ENCODE assay signal across 8 cellular contexts in the genomic region with DNA sequence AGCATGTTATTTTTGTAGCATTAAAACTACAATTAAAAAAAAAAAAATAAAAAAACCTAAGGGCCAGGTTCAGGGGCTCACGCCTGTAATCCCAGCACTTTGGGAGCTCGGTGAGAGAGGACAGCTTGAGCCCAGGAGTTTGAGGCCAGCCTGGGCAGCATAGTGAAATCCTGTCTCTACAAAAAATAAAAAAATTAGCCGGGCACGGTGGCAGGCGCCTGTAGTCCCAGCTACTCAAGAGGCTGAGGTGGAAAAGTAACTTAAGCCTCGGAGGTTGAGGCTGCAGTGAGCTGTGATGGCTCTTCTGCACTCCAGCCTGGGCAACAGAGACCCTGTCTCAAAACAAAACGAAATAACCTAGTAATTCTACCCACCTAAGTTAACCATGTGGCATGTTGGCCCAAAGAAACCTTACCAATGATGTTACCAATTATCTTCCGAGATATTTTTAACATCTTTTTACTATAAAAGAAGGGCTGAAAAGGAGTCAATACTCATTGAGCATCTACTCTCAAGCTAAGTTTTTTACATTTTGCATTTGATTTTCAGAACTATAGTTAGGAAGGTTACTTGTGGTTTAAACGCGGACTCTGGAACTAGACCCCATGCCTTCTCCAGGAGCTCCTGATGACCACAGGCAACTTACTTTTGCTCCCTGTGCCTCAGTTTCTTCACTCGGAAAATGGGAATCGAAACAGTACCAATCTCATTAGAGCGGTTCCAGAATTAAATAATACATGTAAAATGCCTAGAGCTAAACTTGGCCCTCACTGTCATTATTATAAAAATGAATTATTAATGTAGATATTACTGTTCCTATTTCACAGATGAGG. TPM values are rescaled to one million over a fixed set of nuclear protein-coding genes. Genes with fewer than 3 reads are reported as not detected.
DNase-seq lines count a peak whose midpoint lies in the region; ATAC-seq and TF ChIP-seq lines count a peak whose summit lies in the region.

No MANE protein-coding gene starts in this region.

- no peak overlapping the region for H4K5ac ChIP-seq in mesendoderm (ENCODE audit: low read length)

- H4K8ac ChIP-seq in mesendoderm (ENCODE audit: low read depth, low read length), result no peak overlapping the region

- intact Hi-C loops in aorta (cut with DNase I), result loop anchor here in 1 of 2 donors (1.0 kb wide), 1 partner anchor 50 kb away; no protein-coding TSS in a partner anchor

- H3K79me1 ChIP-seq in mesendoderm (ENCODE audit: low read length), result no peaks in the 10 kb centered on the region

- no peak overlapping the region for H2BK120ac ChIP-seq in mesendoderm (ENCODE audit: low read depth, low read length)

- no peak overlapping the region for H2AK5ac ChIP-seq in mesendoderm (ENCODE audit: low read length)

- H3K4me2 ChIP-seq in mesendoderm (ENCODE audit: low read length), result peak overlapping the region; percentile 87

- ATAC-seq in stimulated activated naive CD8-positive, alpha-beta T cell treated with anti-CD3 and anti-CD28 coated beads, Interleukin-15, Interleukin-2, amounts not matched to agents 100 U/mL and 50 U/mL, for 24 hours, result no peak
- ATAC-seq in aorta (ENCODE audit: low FRiP score) (no peak), HG03045 (IDR thresholded peaks at IDR 0.05; ENCODE audit: unreplicated experiment) (no peak), GM18909 (IDR thresholded peaks at IDR 0.05; ENCODE audit: poor library complexity, unreplicated experiment) (no peak)

- no peaks in the 10 kb centered on the region for H3K36me3 ChIP-seq in mesendoderm (ENCODE audit: control insufficient read depth, insufficient read depth, low read length)
- H3K36me3 ChIP-seq in aorta (ENCODE audit: control insufficient read depth in 1 of 2, insufficient read depth in 2 of 2, low read length in 1 of 2), result no peaks in the 10 kb centered on the region

- peaks cover 58% of the 10 kb centered on the region for H3K79me2 ChIP-seq in mesendoderm (ENCODE audit: control insufficient read depth, insufficient read depth, low read length)

- peak overlapping the region; percentile 76 for H3K4me3 ChIP-seq in mesendoderm (ENCODE audit: low read length)
- peak overlapping the region; percentile 90 to 97 for H3K4me3 ChIP-seq in aorta (ENCODE audit: low read length in 2 of 2)

- no peak overlapping the region for H2BK5ac ChIP-seq in mesendoderm (ENCODE audit: low read length)

- H3K27ac Mint-ChIP-seq in stimulated activated naive CD8-positive, alpha-beta T cell treated with anti-CD3 and anti-CD28 coated beads, Interleukin-15, Interleukin-2, amounts not matched to agents 100 ng/mL and 50 ng/mL, for 24 hours, result peak overlapping the region; percentile 55
- peak overlapping the region; percentile 54 to 92 (median 81) for H3K27ac Mint-ChIP-seq in brain

- no peaks in the 10 kb centered on the region for H3K27me3 Mint-ChIP-seq in stimulated activated naive CD8-positive, alpha-beta T cell treated with anti-CD3 and anti-CD28 coated beads, Interleukin-15, Interleukin-2, amounts not matched to agents 100 ng/mL and 50 ng/mL, for 24 hours
- H3K27me3 Mint-ChIP-seq in brain, result peaks cover 6% of the 10 kb centered on the region

- no peak for DNase-seq in stimulated activated naive CD8-positive, alpha-beta T cell treated with anti-CD3 and anti-CD28 coated beads, Interleukin-15, Interleukin-2, amounts not matched to agents 100 U/mL and 50 U/mL, for 24 hours
- DNase-seq in mesendoderm, result no peak
- DNase-seq in aorta, result no peak
- DNase-seq in cerebellar nuclear complex (lab: John Stamatoyannopoulos, UW), result no peak

- H3K36me3 Mint-ChIP-seq in stimulated activated naive CD8-positive, alpha-beta T cell treated with anti-CD3 and anti-CD28 coated beads, Interleukin-15, Interleukin-2, amounts not matched to agents 100 ng/mL and 50 ng/mL, for 24 hours (ENCODE audit: low read depth), result peaks cover 15% of the 10 kb centered on the region
- H3K36me3 Mint-ChIP-seq in brain, result peaks cover 1% of the 10 kb centered on the region

- TF ChIP-seq CTCF in brain (conservative IDR thresholded peaks at IDR 0.05), result no peak

- peak overlapping the region; percentile 88 for H3K18ac ChIP-seq in mesendoderm (ENCODE audit: low read length)

- H3K9ac ChIP-seq in mesendoderm (ENCODE audit: low read length), result peak overlapping the region; percentile 89

- peak overlapping the region; percentile 92 for H3K56ac ChIP-seq in mesendoderm (ENCODE audit: low read length)

- no peaks in the 10 kb centered on the region for H3K9me3 ChIP-seq in aorta (ENCODE audit: control insufficient read depth, low read length)

- H3K27me3 ChIP-seq in mesendoderm (ENCODE audit: insufficient read depth, low read length, poor library complexity) (no peaks in the 10 kb centered on the region), aorta (ENCODE audit: control insufficient read depth in 1 of 2, insufficient read depth in 2 of 2, low read length in 1 of 2) (no peaks in the 10 kb centered on the region)

- H3K23ac ChIP-seq in mesendoderm (ENCODE audit: low read length), result no peak overlapping the region

- no CpG with 5 or more reads among the region's 13 CpGs for WGBS in mesendoderm (ENCODE audit: extremely low coverage, insufficient coverage, low lambda C conversion rate)
- WGBS in aorta, 2 donors, result 4 to 7% methylated on average over 13 of the region's 13 CpGs

- H3K9me3 Mint-ChIP-seq in stimulated activated naive CD8-positive, alpha-beta T cell treated with anti-CD3 and anti-CD28 coated beads, Interleukin-15, Interleukin-2, amounts not matched to agents 100 ng/mL and 50 ng/mL, for 24 hours, result no peaks in the 10 kb centered on the region
- no peaks in the 10 kb centered on the region for H3K9me3 Mint-ChIP-seq in brain

- peak overlapping the region; percentile 85 for H3K4me3 Mint-ChIP-seq in stimulated activated naive CD8-positive, alpha-beta T cell treated with anti-CD3 and anti-CD28 coated beads, Interleukin-15, Interleukin-2, amounts not matched to agents 100 ng/mL and 50 ng/mL, for 24 hours
- peak overlapping the region; percentile 86 to 93 (median 88) for H3K4me3 Mint-ChIP-seq in brain

- H2BK15ac ChIP-seq in mesendoderm (replicated peaks; ENCODE audit: low read depth), result no peak overlapping the region

- peaks cover 74% of the 10 kb centered on the region for H3K4me1 Mint-ChIP-seq in stimulated activated naive CD8-positive, alpha-beta T cell treated with anti-CD3 and anti-CD28 coated beads, Interleukin-15, Interleukin-2, amounts not matched to agents 100 ng/mL and 50 ng/mL, for 24 hours (ENCODE audit: low read depth)
- peaks cover 82% of the 10 kb centered on the region for H3K4me1 Mint-ChIP-seq in brain

- H3K4me1 ChIP-seq in mesendoderm (ENCODE audit: control insufficient read depth, low read depth, low read length), result peaks cover 15% of the 10 kb centered on the region
- peaks cover 1 to 13% of the 10 kb centered on the region in 2 donors for H3K4me1 ChIP-seq in aorta (ENCODE audit: control insufficient read depth in 1 of 2, insufficient read depth in 2 of 2, low read length in 2 of 2)

- H3K27ac ChIP-seq in mesendoderm (ENCODE audit: low read depth, low read length) (peak overlapping the region; percentile 46), aorta (ENCODE audit: low read depth in 1 of 2, low read length in 2 of 2) (peak overlapping the region; percentile 43 to 80)

- H3K4ac ChIP-seq in mesendoderm (ENCODE audit: low read depth, low read length), result no peak overlapping the region

RNA-seq across cellular contexts. Expression of a gene that starts 1.4 kb away (rescaled TPM):
- 152 TPM for polyA plus RNA-seq in brain (ENCODE audit: insufficient read depth, low read depth, low replicate concordance)
- 237 TPM for polyA plus RNA-seq in mesendoderm (2013, experiment 1 of 2)
- polyA plus RNA-seq in mesendoderm (2013, experiment 2 of 2), result 240 TPM
- 1,000 to 10,000 TPM in 1 of 2 donors, 100 to 1,000 TPM in 1; 870 to 1,426 TPM for total RNA-seq in aorta
- 100 to 1,000 TPM; 678 to 697 TPM for polyA plus RNA-seq in aorta
